Comparison of ENCODE assay signal across 15 cellular contexts in genomic region chr9:133028221-133028620, GRCh38. TPM values are rescaled to one million over a fixed set of nuclear protein-coding genes. Genes with fewer than 3 reads are reported as not detected.
DNase-seq lines count a peak whose midpoint lies in the region; ATAC-seq, FAIRE-seq and TF ChIP-seq lines count a peak whose summit lies in the region.
"Had no signal": no experiment of that assay in that cellular context is flagged by ENCODE, and none has a peak within 500 bp of the region (broad histone marks: within the 10 kb centered on the region; RNA-seq: fewer than 3 reads in every experiment).

No MANE protein-coding gene starts in this region.

- BruUV-seq in HepG2 (replicated peaks; lab: Mats Ljungman, UMichigan), result TSS peak; percentile 39

- TF ChIP-seq CTCF in HepG2 (CRISPR knock-in tag; IDR thresholded peaks at IDR 0.05), result no peak
- no peak for TF ChIP-seq CTCF in right lobe of liver (IDR thresholded peaks at IDR 0.05)
- TF ChIP-seq CTCF in activated B cell treated with CpG ODN at 0.5 μM for 24 hours (IDR thresholded peaks at IDR 0.05), result no peak
- no peak for TF ChIP-seq CTCF in endodermal cell (conservative IDR thresholded peaks at IDR 0.05)
- no peak for TF ChIP-seq CTCF in heart right ventricle (IDR thresholded peaks at IDR 0.05)

- H3K9me3 ChIP-seq in HepG2 (ENCODE audit: low read length) (no peaks in the 10 kb centered on the region), right lobe of liver (no peaks in the 10 kb centered on the region), endodermal cell (ENCODE audit: control insufficient read depth, low read length) (peaks cover 12% of the 10 kb centered on the region), heart right ventricle (no peaks in the 10 kb centered on the region)
- H3K9me3 ChIP-seq: prostate gland, tibial nerve had no signal

- no peaks in the 10 kb centered on the region for H4K20me1 ChIP-seq in HepG2 (ENCODE audit: insufficient read depth, low read length)

- H2AFZ ChIP-seq in HepG2 (ENCODE audit: low read length), result no peak overlapping the region

- H3K36me3 ChIP-seq in HepG2 (replicated peaks in 1 of 2; ENCODE audit: control insufficient read depth in 1 of 2, insufficient read depth in 2 of 2, low read length in 2 of 2) (peaks cover 1 to 3% of the 10 kb centered on the region in 2 experiments; a peak in 3 of 5 replicates), right lobe of liver (no peaks in the 10 kb centered on the region), endodermal cell (ENCODE audit: control insufficient read depth, insufficient read depth, low read length) (peaks cover 11% of the 10 kb centered on the region), heart right ventricle (peaks cover 0 to 5% (median 0%) of the 10 kb centered on the region in 9 donors)
- H3K36me3 ChIP-seq: prostate gland, tibial nerve had no signal

- H3K9me3 Mint-ChIP-seq in activated B cell treated with CpG ODN at 0.5 μM for 24 hours (no peaks in the 10 kb centered on the region), endodermal cell (peaks cover 7% of the 10 kb centered on the region)
- no peaks in the 10 kb centered on the region for H3K9me3 Mint-ChIP-seq in stimulated activated effector memory CD8-positive, alpha-beta T cell treated with anti-CD3 and anti-CD28 coated beads, Interleukin-12 subunit alpha, Interleukin-12 subunit beta, amount 100 ng/mL, for 72 hours

- in situ Hi-C loops in HepG2 (cut with HindIII; ENCODE audit: extremely low pct_ligation_motif_present, low pct_unique_long_range_greater_than_20kb), result no loop called here

- no peak overlapping the region for H3K4me3 ChIP-seq in HepG2 (replicated peaks in 1 of 3; ENCODE audit: insufficient read depth in 1 of 3, low read depth in 2 of 3, low read length in 3 of 3)
- no peak overlapping the region for H3K4me3 ChIP-seq in right lobe of liver
- no peak overlapping the region for H3K4me3 ChIP-seq in endodermal cell (ENCODE audit: low read length)
- no peak overlapping the region for H3K4me3 ChIP-seq in heart right ventricle
- H3K4me3 ChIP-seq: prostate gland, tibial nerve had no signal

- no peaks in the 10 kb centered on the region for H3K27me3 Mint-ChIP-seq in activated B cell treated with CpG ODN at 0.5 μM for 24 hours
- peaks cover 12% of the 10 kb centered on the region for H3K27me3 Mint-ChIP-seq in endodermal cell (ENCODE audit: insufficient read depth)

- FAIRE-seq in HepG2 (lab: Jason Lieb, UNC), result no peak
- FAIRE-seq: G401.6 had no signal

- intact Hi-C loops in HepG2 (cut with micrococcal nuclease; ENCODE audit: unreplicated experiment) (loop anchor here (5.0 kb wide), 1 partner anchor 119 kb away; no protein-coding TSS in a partner anchor), right lobe of liver (cut with DNase I) (no loop called here), activated B cell treated with CpG ODN at 0.5 μM for 24 hours (cut with micrococcal nuclease) (no loop called here), heart right ventricle (cut with DNase I) (loop anchor here in 1 of 10 donors (10.0 kb wide), 1 partner anchor 457 kb away; no protein-coding TSS in a partner anchor)

- H3K4me1 ChIP-seq in HepG2 (ENCODE audit: insufficient read depth, low read length), result peaks cover 38% of the 10 kb centered on the region
- peaks cover 0 to 13% (median 5%) of the 10 kb centered on the region in 4 donors for H3K4me1 ChIP-seq in right lobe of liver
- no peaks in the 10 kb centered on the region for H3K4me1 ChIP-seq in endodermal cell (ENCODE audit: control insufficient read depth, insufficient read depth, low read length)
- H3K4me1 ChIP-seq in heart right ventricle, result peaks cover 9 to 34% (median 26%) of the 10 kb centered on the region in 9 donors

- POLR2A ChIA-PET in HepG2 (lab: Yijun Ruan, JAX), result no interaction called here
- POLR2A ChIA-PET in activated B cell treated with CpG ODN at 0.5 μM for 24 hours (lab: Charles Lee), result no interaction called here

- CTCF ChIA-PET in HepG2 (lab: Yijun Ruan, JAX; ENCODE audit: low intra/inter-chr PET ratio, low total read pairs), result no interaction called here
- CTCF ChIA-PET in activated B cell treated with CpG ODN at 0.5 μM for 24 hours (lab: Charles Lee), result no interaction called here

- TF ChIP-seq EP300 in HepG2 (IDR thresholded peaks at IDR 0.05; ENCODE audit: low read depth in 2 of 2, low read length in 2 of 2) (no peak), HepG2 (CRISPR knock-in tag; IDR thresholded peaks at IDR 0.05; ENCODE audit: borderline replicate concordance) (no peak)

- peaks cover 27% of the 10 kb centered on the region for H3K79me2 ChIP-seq in HepG2 (ENCODE audit: insufficient read depth, low read length)

- TF ChIP-seq POLR2A in HepG2 (IDR thresholded peaks at IDR 0.05; ENCODE audit: insufficient read depth in 1 of 2, low read depth in 2 of 2, low read length in 2 of 2), result no peak
- no peak for TF ChIP-seq POLR2A in right lobe of liver (IDR thresholded peaks at IDR 0.05)

- H3K4me1 Mint-ChIP-seq in activated B cell treated with CpG ODN at 0.5 μM for 24 hours (peaks cover 41% of the 10 kb centered on the region), endodermal cell (peaks cover 17% of the 10 kb centered on the region)
- peaks cover 28% of the 10 kb centered on the region for H3K4me1 Mint-ChIP-seq in stimulated activated effector memory CD8-positive, alpha-beta T cell treated with anti-CD3 and anti-CD28 coated beads, Interleukin-12 subunit alpha, Interleukin-12 subunit beta, amount 100 ng/mL, for 72 hours

- DNase-seq in HepG2 (ENCODE audit: low spot score), result no peak
- DNase-seq in right lobe of liver, result no peak
- no peak for DNase-seq in activated B cell treated with CpG ODN at 0.5 μM for 24 hours
- DNase-seq in endodermal cell, result no peak
- DNase-seq in stimulated activated effector memory CD8-positive, alpha-beta T cell treated with anti-CD3 and anti-CD28 coated beads, Interleukin-12 subunit alpha, Interleukin-12 subunit beta, amount 100 ng/mL, for 72 hours (ENCODE audit: low spot score in 2 of 2), result no peak
- no peak for DNase-seq in SHP77 (lab: John Stamatoyannopoulos, UW)
- no peak for DNase-seq in stimulated activated naive CD4-positive, alpha-beta T cell (lab: John Stamatoyannopoulos, UW)
- DNase-seq in heart right ventricle, result no peak
- DNase-seq: activated CD4-positive, CD25-positive, alpha-beta regulatory T cell treated with anti-CD3 and anti-CD28 coated beads, Interleukin-2, amount 50 U/mL, for 72 hours; left ventricle myocardium superior; NCI-H1694 treated with DMSO at 0.1 percent for 48 hours had no signal

- H3K4me3 Mint-ChIP-seq in activated B cell treated with CpG ODN at 0.5 μM for 24 hours (peak overlapping the region; percentile 52), endodermal cell (peak overlapping the region; percentile 97)
- H3K4me3 Mint-ChIP-seq in stimulated activated effector memory CD8-positive, alpha-beta T cell treated with anti-CD3 and anti-CD28 coated beads, Interleukin-12 subunit alpha, Interleukin-12 subunit beta, amount 100 ng/mL, for 72 hours, result peak overlapping the region; percentile 93

- no peak for TF ChIP-seq RAD21 in HepG2 (CRISPR knock-in tag; IDR thresholded peaks at IDR 0.05)

- 60% methylated on average over 1 of the region's 3 CpGs for WGBS in HepG2 (ENCODE audit: low lambda C conversion rate)
- 86% methylated on average over 3 of the region's 3 CpGs for WGBS in right lobe of liver (ENCODE audit: insufficient coverage, low coverage, low lambda C conversion rate, missing lambda C conversion rate)
- WGBS in endodermal cell (ENCODE audit: insufficient coverage in 1 of 2, insufficient read length in 1 of 2), 2 experiments, result 87 to 89% methylated on average over 3 of the region's 3 CpGs
- WGBS in heart right ventricle, 2 donors, result 73 to 78% methylated on average over 3 of the region's 3 CpGs

- no peak overlapping the region for H3K27ac Mint-ChIP-seq in activated B cell treated with CpG ODN at 0.5 μM for 24 hours
- H3K27ac Mint-ChIP-seq in endodermal cell, result no peak overlapping the region
- no peak overlapping the region for H3K27ac Mint-ChIP-seq in stimulated activated effector memory CD8-positive, alpha-beta T cell treated with anti-CD3 and anti-CD28 coated beads, Interleukin-12 subunit alpha, Interleukin-12 subunit beta, amount 100 ng/mL, for 72 hours

- H3K36me3 Mint-ChIP-seq in activated B cell treated with CpG ODN at 0.5 μM for 24 hours (ENCODE audit: low read depth) (peaks cover 12% of the 10 kb centered on the region), endodermal cell (ENCODE audit: low read depth) (peaks cover 5% of the 10 kb centered on the region)
- peaks cover 18% of the 10 kb centered on the region for H3K36me3 Mint-ChIP-seq in stimulated activated effector memory CD8-positive, alpha-beta T cell treated with anti-CD3 and anti-CD28 coated beads, Interleukin-12 subunit alpha, Interleukin-12 subunit beta, amount 100 ng/mL, for 72 hours

- ATAC-seq in HepG2 (no peak), right lobe of liver (no peak), activated B cell treated with CpG ODN at 0.5 μM for 24 hours (ENCODE audit: low read depth) (no peak), heart right ventricle (no peak)
- no peak for ATAC-seq in stimulated activated effector memory CD8-positive, alpha-beta T cell treated with anti-CD3 and anti-CD28 coated beads, Interleukin-12 subunit alpha, Interleukin-12 subunit beta, amount 100 ng/mL, for 72 hours
- ATAC-seq: left ventricle myocardium superior had no signal

- H3K4me2 ChIP-seq in HepG2 (ENCODE audit: low read depth, low read length), result no peak overlapping the region

- H3K27me3 ChIP-seq in HepG2 (ENCODE audit: control insufficient read depth in 1 of 2, insufficient read depth in 2 of 2, low read length in 2 of 2), result peaks cover 0 to 6% of the 10 kb centered on the region in 2 experiments; a peak in 1 of 5 replicates
- H3K27me3 ChIP-seq in right lobe of liver, result no peaks in the 10 kb centered on the region
- H3K27me3 ChIP-seq in endodermal cell (ENCODE audit: control insufficient read depth, insufficient read depth, low read length, poor library complexity, severe bottlenecking), result no peaks in the 10 kb centered on the region
- H3K27me3 ChIP-seq in heart right ventricle, result no peaks in the 10 kb centered on the region
- H3K27me3 ChIP-seq: tibial nerve had no signal

- H3K9ac ChIP-seq in HepG2 (ENCODE audit: insufficient read depth, low read depth, low read length) (no peak overlapping the region), endodermal cell (ENCODE audit: extremely low read depth, low read length, poor library complexity, severe bottlenecking) (no peak overlapping the region)

- H3K27ac ChIP-seq in HepG2 (ENCODE audit: extremely low read length, insufficient read depth, low read length) (no peak overlapping the region), right lobe of liver (no peak overlapping the region), endodermal cell (ENCODE audit: low read depth, low read length) (no peak overlapping the region), heart right ventricle (no peak overlapping the region)
- H3K27ac ChIP-seq: prostate gland, tibial nerve had no signal

RNA-seq across cellular contexts. Expression of gene GTF3C5, which starts 2.6 kb away (rescaled TPM):
- total RNA-seq in HepG2 (2016; rRNA removed; fragmentation: Illumina TruSeq; extraction: Trizol), result 43.4 and 66.9 TPM in 2 replicates
- total RNA-seq in HepG2 (2016; cell fraction: cytosol; rRNA removed; fragmentation: Illumina TruSeq; extraction: Trizol; ENCODE audit: low read depth), result 11.7 and 12.3 TPM in 2 replicates
- total RNA-seq in HepG2 (2016; cell fraction: insoluble cytoplasmic fraction; rRNA removed; fragmentation: Illumina TruSeq; extraction: Trizol), result 37.9 and 65.5 TPM in 2 replicates
- 20.2 and 20.6 TPM in 2 replicates for total RNA-seq in HepG2 (2016; cell fraction: membrane; rRNA removed; fragmentation: Illumina TruSeq; extraction: Trizol)
- 76.0 and 76.7 TPM in 2 replicates for total RNA-seq in HepG2 (2016; cell fraction: nucleus; rRNA removed; fragmentation: Illumina TruSeq; extraction: Trizol)
- 92.6 and 110 TPM in 2 replicates for polyA plus RNA-seq in HepG2 (2011; rRNA removed)
- 46.1 and 57.8 TPM in 2 replicates for polyA plus RNA-seq in HepG2 (2011; cell fraction: cytosol; rRNA removed)
- polyA plus RNA-seq in HepG2 (2011; cell fraction: nucleus; rRNA removed), result 477 and 487 TPM in 2 replicates
- polyA plus RNA-seq in HepG2 (2012), result 45.0 and 56.0 TPM in 2 replicates
- polyA plus RNA-seq in HepG2 (2016; cell fraction: cytosol; fragmentation: Illumina TruSeq; extraction: Trizol; ENCODE audit: low read depth), result 5.5 and 5.8 TPM in 2 replicates
- 45.6 and 51.5 TPM in 2 replicates for polyA plus RNA-seq in HepG2 (2016; cell fraction: insoluble cytoplasmic fraction; fragmentation: Illumina TruSeq; extraction: Trizol; ENCODE audit: low read depth)
- polyA plus RNA-seq in HepG2 (2016; cell fraction: membrane; fragmentation: Illumina TruSeq; extraction: Trizol; ENCODE audit: low read depth), result 13.2 and 13.8 TPM in 2 replicates
- 196 and 212 TPM in 2 replicates for polyA plus RNA-seq in HepG2 (2016; cell fraction: nucleus; fragmentation: Illumina TruSeq; extraction: Trizol; ENCODE audit: insufficient read depth, low read depth)
- 27.9 and 79.3 TPM in 2 replicates for polyA minus RNA-seq in HepG2 (2011; rRNA and poly(A)+ RNA removed; ENCODE audit: low replicate concordance)
- polyA minus RNA-seq in HepG2 (2011; cell fraction: cytosol; rRNA and poly(A)+ RNA removed), result 24.3 and 26.7 TPM in 2 replicates
- polyA minus RNA-seq in HepG2 (2011; cell fraction: nucleus; rRNA and poly(A)+ RNA removed), result 98.5 and 99.1 TPM in 2 replicates
- 10 to 100 TPM; 18.4 to 30.5 (median 19.8) TPM for total RNA-seq in right lobe of liver
- total RNA-seq in activated B cell treated with CpG ODN at 0.5 μM for 24 hours, result 53.6 and 56.6 TPM in 2 replicates
- total RNA-seq in endodermal cell, result 10 to 100 TPM; 89.7 to 94.6 TPM
- polyA plus RNA-seq in endodermal cell (2013, experiment 1 of 2), result 83.2 TPM
- 78.9 TPM for polyA plus RNA-seq in endodermal cell (2013, experiment 2 of 2)
- 10 to 100 TPM; 29.4 to 44.4 (median 35.2) TPM for total RNA-seq in heart right ventricle
- polyA plus RNA-seq in heart right ventricle, result 10 to 100 TPM; 41.5 to 79.1 TPM

RNA-seq across cellular contexts. Expression of gene CEL, which starts 33.6 kb away (rescaled TPM):
- total RNA-seq in HepG2 (2016; rRNA removed; fragmentation: Illumina TruSeq; extraction: Trizol) (0.62 and 1.5 TPM in 2 replicates), right lobe of liver (under 1 TPM in 4 of 6 experiments, not detected in 2; 0.19 to 0.35 (median 0.26) TPM), activated B cell treated with CpG ODN at 0.5 μM for 24 hours (0.49 and 0.64 TPM in 2 replicates), endodermal cell (1 to 10 TPM; 1.7 to 3.3 TPM), heart right ventricle (10 to 100 TPM in 1 of 10 donors, 1 to 10 TPM in 9; 1.9 to 10.1 (median 2.8) TPM)
- total RNA-seq in HepG2 (2016; cell fraction: cytosol; rRNA removed; fragmentation: Illumina TruSeq; extraction: Trizol; ENCODE audit: low read depth), result 0.35 and 0.40 TPM in 2 replicates
- total RNA-seq in HepG2 (2016; cell fraction: insoluble cytoplasmic fraction; rRNA removed; fragmentation: Illumina TruSeq; extraction: Trizol), result 0.55 and 1.2 TPM in 2 replicates
- total RNA-seq in HepG2 (2016; cell fraction: membrane; rRNA removed; fragmentation: Illumina TruSeq; extraction: Trizol), result 0.83 and 1.2 TPM in 2 replicates
- 1.6 and 1.7 TPM in 2 replicates for total RNA-seq in HepG2 (2016; cell fraction: nucleus; rRNA removed; fragmentation: Illumina TruSeq; extraction: Trizol)
- polyA plus RNA-seq in HepG2 (2011; rRNA removed) (0.63 and 0.81 TPM in 2 replicates), heart right ventricle (1 to 10 TPM; 1.5 to 3.2 TPM)
- polyA plus RNA-seq in HepG2 (2011; cell fraction: cytosol; rRNA removed), result 0.19 and 0.34 TPM in 2 replicates
- 5.0 and 7.7 TPM in 2 replicates for polyA plus RNA-seq in HepG2 (2011; cell fraction: nucleus; rRNA removed)
- 1.2 and 1.6 TPM in 2 replicates for polyA plus RNA-seq in HepG2 (2012)
- polyA plus RNA-seq in HepG2 (2016; cell fraction: cytosol; fragmentation: Illumina TruSeq; extraction: Trizol; ENCODE audit: low read depth), result 1.0 and 1.1 TPM in 2 replicates
- polyA plus RNA-seq in HepG2 (2016; cell fraction: insoluble cytoplasmic fraction; fragmentation: Illumina TruSeq; extraction: Trizol; ENCODE audit: low read depth), result 1.5 and 2.0 TPM in 2 replicates
- 1.9 TPM in 2 replicates for polyA plus RNA-seq in HepG2 (2016; cell fraction: membrane; fragmentation: Illumina TruSeq; extraction: Trizol; ENCODE audit: low read depth)
- 7.7 and 8.2 TPM in 2 replicates for polyA plus RNA-seq in HepG2 (2016; cell fraction: nucleus; fragmentation: Illumina TruSeq; extraction: Trizol; ENCODE audit: insufficient read depth, low read depth)
- polyA minus RNA-seq in HepG2 (2011; rRNA and poly(A)+ RNA removed; ENCODE audit: low replicate concordance), result 0.70 TPM in 1 of 2 replicates, not detected in the other
- polyA minus RNA-seq in HepG2 (2011; cell fraction: cytosol; rRNA and poly(A)+ RNA removed), result not detected in 2 replicates
- polyA minus RNA-seq in HepG2 (2011; cell fraction: nucleus; rRNA and poly(A)+ RNA removed), result 0.50 and 1.2 TPM in 2 replicates
- polyA plus RNA-seq in endodermal cell (2013, experiment 1 of 2), result 2.8 TPM
- 2.2 TPM for polyA plus RNA-seq in endodermal cell (2013, experiment 2 of 2)

RNA-seq across cellular contexts. Expression of gene GFI1B, which starts 49.7 kb away (rescaled TPM):
- total RNA-seq in HepG2 (2016; rRNA removed; fragmentation: Illumina TruSeq; extraction: Trizol) (0.51 TPM in 1 of 2 replicates, not detected in the other), right lobe of liver (under 1 TPM in 3 of 6 experiments, not detected in 3; 0.24 to 0.64 (median 0.39) TPM), activated B cell treated with CpG ODN at 0.5 μM for 24 hours (0.07 and 0.38 TPM in 2 replicates), endodermal cell (under 1 TPM in 1 of 2 donors, not detected in 1; 0.44 TPM), heart right ventricle (under 1 TPM in 7 of 10 donors, not detected in 3; 0.11 to 0.49 (median 0.33) TPM)
- not detected in 2 replicates for total RNA-seq in HepG2 (2016; cell fraction: cytosol; rRNA removed; fragmentation: Illumina TruSeq; extraction: Trizol; ENCODE audit: low read depth)
- total RNA-seq in HepG2 (2016; cell fraction: insoluble cytoplasmic fraction; rRNA removed; fragmentation: Illumina TruSeq; extraction: Trizol), result 0.24 and 0.56 TPM in 2 replicates
- 0.15 and 0.52 TPM in 2 replicates for total RNA-seq in HepG2 (2016; cell fraction: membrane; rRNA removed; fragmentation: Illumina TruSeq; extraction: Trizol)
- 0.28 TPM in 1 of 2 replicates, not detected in the other for total RNA-seq in HepG2 (2016; cell fraction: nucleus; rRNA removed; fragmentation: Illumina TruSeq; extraction: Trizol)
- polyA plus RNA-seq in HepG2 (2011; rRNA removed) (0.15 and 0.26 TPM in 2 replicates), heart right ventricle (under 1 TPM in 1 of 2 donors, not detected in 1; 0.06 TPM)
- polyA plus RNA-seq in HepG2 (2011; cell fraction: cytosol; rRNA removed), result 0.15 and 0.18 TPM in 2 replicates
- polyA plus RNA-seq in HepG2 (2011; cell fraction: nucleus; rRNA removed), result 0.19 and 0.26 TPM in 2 replicates
- polyA plus RNA-seq in HepG2 (2012), result 0.19 and 0.80 TPM in 2 replicates
- polyA plus RNA-seq in HepG2 (2016; cell fraction: cytosol; fragmentation: Illumina TruSeq; extraction: Trizol; ENCODE audit: low read depth), result 0.09 and 0.19 TPM in 2 replicates
- polyA plus RNA-seq in HepG2 (2016; cell fraction: insoluble cytoplasmic fraction; fragmentation: Illumina TruSeq; extraction: Trizol; ENCODE audit: low read depth), result 0.21 and 0.30 TPM in 2 replicates
- polyA plus RNA-seq in HepG2 (2016; cell fraction: membrane; fragmentation: Illumina TruSeq; extraction: Trizol; ENCODE audit: low read depth), result 0.19 and 0.32 TPM in 2 replicates
- polyA plus RNA-seq in HepG2 (2016; cell fraction: nucleus; fragmentation: Illumina TruSeq; extraction: Trizol; ENCODE audit: insufficient read depth, low read depth), result 0.49 TPM in 1 of 2 replicates, not detected in the other
- polyA minus RNA-seq in HepG2 (2011; rRNA and poly(A)+ RNA removed; ENCODE audit: low replicate concordance), result 0.35 and 0.42 TPM in 2 replicates
- not detected in 2 replicates for polyA minus RNA-seq in HepG2 (2011; cell fraction: cytosol; rRNA and poly(A)+ RNA removed)
- polyA minus RNA-seq in HepG2 (2011; cell fraction: nucleus; rRNA and poly(A)+ RNA removed), result 0.13 TPM in 1 of 2 replicates, not detected in the other
- polyA plus RNA-seq in endodermal cell (2013, experiment 1 of 2), result not detected
- not detected for polyA plus RNA-seq in endodermal cell (2013, experiment 2 of 2)
- total RNA-seq: epithelial cell of proximal tubule, tibial nerve had no signal
